ENCODE assay signal across 1 cellular context in the genomic region with DNA sequence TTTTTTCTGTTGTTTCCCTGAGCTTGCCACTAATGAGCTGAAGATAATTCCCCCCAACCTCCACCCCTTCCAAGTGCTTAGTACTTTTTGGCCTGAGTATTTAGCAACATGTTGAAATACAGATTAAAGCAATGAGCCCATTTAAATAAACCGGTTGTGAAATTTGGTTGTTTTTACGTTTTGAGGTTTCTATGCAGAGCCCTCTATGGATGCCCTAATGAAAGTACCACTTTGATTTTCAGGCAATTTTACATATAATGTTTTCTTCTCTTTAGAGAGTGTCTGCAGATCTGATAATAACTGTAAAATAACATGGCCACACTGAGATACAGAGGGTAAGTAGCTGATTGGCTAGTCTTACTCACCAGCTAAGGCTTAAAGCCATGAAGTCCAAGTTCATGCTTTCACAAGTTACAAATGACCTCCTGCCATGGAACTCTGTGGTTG.
TF ChIP-seq lines count a peak whose summit lies in the region.

No MANE protein-coding gene starts in this region.

TF ChIP-seq in IMR-90, 13 proteins besides CTCF, POLR2A, EP300 and RAD21:
- TF ChIP-seq, protein P1, sequence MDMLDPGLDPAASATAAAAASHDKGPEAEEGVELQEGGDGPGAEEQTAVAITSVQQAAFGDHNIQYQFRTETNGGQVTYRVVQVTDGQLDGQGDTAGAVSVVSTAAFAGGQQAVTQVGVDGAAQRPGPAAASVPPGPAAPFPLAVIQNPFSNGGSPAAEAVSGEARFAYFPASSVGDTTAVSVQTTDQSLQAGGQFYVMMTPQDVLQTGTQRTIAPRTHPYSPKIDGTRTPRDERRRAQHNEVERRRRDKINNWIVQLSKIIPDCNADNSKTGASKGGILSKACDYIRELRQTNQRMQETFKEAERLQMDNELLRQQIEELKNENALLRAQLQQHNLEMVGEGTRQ (IDR thresholded peaks at IDR 0.05; ENCODE audit: low read depth, low read length): no peak
- TF ChIP-seq CEBPB (IDR thresholded peaks at IDR 0.05; ENCODE audit: low read depth, low read length): peak; percentile 48
